In the genomic region with DNA sequence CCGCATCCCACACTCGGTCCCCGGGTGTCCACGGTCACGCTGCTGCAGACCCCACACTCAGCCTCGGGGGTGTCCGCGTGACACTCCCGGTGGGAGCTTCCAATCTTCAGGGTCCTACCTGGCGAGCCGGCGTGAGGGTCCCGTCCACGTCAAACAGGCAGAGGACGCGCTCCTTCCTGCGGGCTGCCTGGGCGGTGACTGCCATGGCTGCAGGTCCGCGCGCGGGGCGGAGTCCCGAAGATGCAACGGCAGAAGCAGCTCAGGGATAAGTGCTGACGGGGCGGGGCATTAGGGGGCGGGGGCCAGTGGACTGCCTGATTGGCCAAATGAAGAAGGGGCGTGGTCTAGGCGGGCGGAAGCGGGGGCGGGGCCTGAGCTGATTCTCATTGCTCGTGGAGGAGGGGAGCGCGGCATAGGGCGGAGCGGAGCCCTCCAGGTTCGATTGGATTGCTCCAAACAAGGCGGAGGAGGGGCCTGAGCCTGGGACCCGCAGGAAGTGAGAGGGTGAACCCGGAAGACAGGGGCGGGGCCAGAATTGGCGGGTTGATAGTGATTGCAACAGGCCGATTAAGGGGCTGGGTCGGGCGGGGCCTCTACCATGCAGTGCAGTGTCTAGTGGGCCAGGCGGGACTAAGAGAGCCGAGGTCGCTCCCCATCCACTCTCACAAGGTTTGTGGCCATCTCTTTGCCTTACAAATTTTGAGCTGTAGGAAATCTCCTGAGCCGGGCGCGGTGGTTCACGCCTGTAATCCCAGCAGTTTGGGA, we compare ENCODE assay signal across 1 cellular context.
A peak's percentile ranks its signal among the peaks of the same experiment; 100 is the strongest.
TF ChIP-seq lines count a peak whose summit lies in the region.

Gene PMM1, minus strand, starts transcription at position 240 of the 765 bp plus-strand sequence. Its CDS starts 35 bp downstream, at position 205.

TF ChIP-seq in HepG2, 621 proteins besides CTCF, POLR2A, EP300 and RAD21 (continued from another document and continues in another):
- TF ChIP-seq PAXIP1 (CRISPR knock-in tag; conservative IDR thresholded peaks at IDR 0.05) (peak; percentile 22; the same call in 1 of the 2 replicates), HOXA3 (CRISPR knock-in tag; IDR thresholded peaks at IDR 0.05) (peak; percentile 32), HMGXB4 (CRISPR knock-in tag; IDR thresholded peaks at IDR 0.05; ENCODE audit: borderline replicate concordance in 1 of 2, low read depth in 1 of 2) (peak in 1 of 2 experiments; percentile 55; a peak in 1 of 4 replicates), NFIC (IDR thresholded peaks at IDR 0.05; ENCODE audit: low read length) (no peak), PHF21A (CRISPR knock-in tag; IDR thresholded peaks at IDR 0.05) (0 out of 2 replicates have a peak, but pooled peaks have one; percentile 58), FOXO1 (CRISPR knock-in tag; IDR thresholded peaks at IDR 0.05) (0 out of 2 replicates have a peak, but pooled peaks have one; percentile 36), ZNF670 (CRISPR knock-in tag; IDR thresholded peaks at IDR 0.05; ENCODE audit: borderline replicate concordance) (0 out of 2 replicates have a peak, but pooled peaks have one; percentile 41), ZNF101 (CRISPR knock-in tag; IDR thresholded peaks at IDR 0.05; ENCODE audit: borderline replicate concordance, low read depth) (no peak), ZBTB1 (CRISPR knock-in tag; IDR thresholded peaks at IDR 0.05; ENCODE audit: borderline replicate concordance) (no peak), GATAD2A (CRISPR knock-in tag; IDR thresholded peaks at IDR 0.05) (peak; percentile 19; the same call in 1 of the 2 replicates), ZBTB49 (CRISPR knock-in tag; IDR thresholded peaks at IDR 0.05; ENCODE audit: borderline replicate concordance) (no peak), SRF (IDR thresholded peaks at IDR 0.05; ENCODE audit: low read depth, low read length) (peak; percentile 37; the same call in 1 of the 2 replicates), GZF1 (CRISPR knock-in tag; IDR thresholded peaks at IDR 0.05) (0 out of 2 replicates have a peak, but pooled peaks have one; percentile 71), ZNF691 (CRISPR knock-in tag; IDR thresholded peaks at IDR 0.05; ENCODE audit: borderline replicate concordance, low read depth) (0 out of 2 replicates have a peak, but pooled peaks have one; percentile 19), ZSCAN29 (CRISPR knock-in tag; conservative IDR thresholded peaks at IDR 0.05) (0 out of 2 replicates have a peak, but pooled peaks have one; percentile 63), NCOA2 (CRISPR knock-in tag; IDR thresholded peaks at IDR 0.05) (no peak), CBX2 (IDR thresholded peaks at IDR 0.05; ENCODE audit: low read depth, low read length) (no peak), CBX2 (CRISPR knock-in tag; IDR thresholded peaks at IDR 0.05; ENCODE audit: low read depth) (no peak), ZNF709 (CRISPR knock-in tag; IDR thresholded peaks at IDR 0.05) (no peak; the same call in 1 of the 2 replicates), BRD4 (CRISPR knock-in tag; IDR thresholded peaks at IDR 0.05) (no peak), CHCHD3 (CRISPR knock-in tag; IDR thresholded peaks at IDR 0.05) (0 out of 2 replicates have a peak, but pooled peaks have one; percentile 64), ZNF556 (CRISPR knock-in tag; IDR thresholded peaks at IDR 0.05; ENCODE audit: borderline replicate concordance) (peak; percentile 69; the same call in 1 of the 2 replicates), XRCC5 (optimal IDR thresholded peaks at IDR 0.05; ENCODE audit: low read length) (peak; percentile 18), CBFB (CRISPR knock-in tag; IDR thresholded peaks at IDR 0.05) (no peak), SSRP1 (CRISPR knock-in tag; IDR thresholded peaks at IDR 0.05) (no peak), ARHGAP35 (CRISPR knock-in tag; IDR thresholded peaks at IDR 0.05; ENCODE audit: borderline replicate concordance) (peak; percentile 57; the same call in 1 of the 2 replicates), HOXD1 (CRISPR knock-in tag; IDR thresholded peaks at IDR 0.05) (peak; percentile 50; the same call in 1 of the 2 replicates), ATF4 (CRISPR knock-in tag; IDR thresholded peaks at IDR 0.05) (peak in 1 of 2 experiments; percentile 70; a peak in 2 of 4 replicates), ISL2 (CRISPR knock-in tag; IDR thresholded peaks at IDR 0.05) (0 out of 2 replicates have a peak, but pooled peaks have one; percentile 6), ZBTB39 (CRISPR knock-in tag; IDR thresholded peaks at IDR 0.05) (0 out of 2 replicates have a peak, but pooled peaks have one; percentile 12)
- TF ChIP-seq, protein P1, sequence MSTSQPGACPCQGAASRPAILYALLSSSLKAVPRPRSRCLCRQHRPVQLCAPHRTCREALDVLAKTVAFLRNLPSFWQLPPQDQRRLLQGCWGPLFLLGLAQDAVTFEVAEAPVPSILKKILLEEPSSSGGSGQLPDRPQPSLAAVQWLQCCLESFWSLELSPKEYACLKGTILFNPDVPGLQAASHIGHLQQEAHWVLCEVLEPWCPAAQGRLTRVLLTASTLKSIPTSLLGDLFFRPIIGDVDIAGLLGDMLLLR (CRISPR knock-in tag; IDR thresholded peaks at IDR 0.05), result 0 out of 2 replicates have a peak, but pooled peaks have one; percentile 49
- TF ChIP-seq, protein P2, sequence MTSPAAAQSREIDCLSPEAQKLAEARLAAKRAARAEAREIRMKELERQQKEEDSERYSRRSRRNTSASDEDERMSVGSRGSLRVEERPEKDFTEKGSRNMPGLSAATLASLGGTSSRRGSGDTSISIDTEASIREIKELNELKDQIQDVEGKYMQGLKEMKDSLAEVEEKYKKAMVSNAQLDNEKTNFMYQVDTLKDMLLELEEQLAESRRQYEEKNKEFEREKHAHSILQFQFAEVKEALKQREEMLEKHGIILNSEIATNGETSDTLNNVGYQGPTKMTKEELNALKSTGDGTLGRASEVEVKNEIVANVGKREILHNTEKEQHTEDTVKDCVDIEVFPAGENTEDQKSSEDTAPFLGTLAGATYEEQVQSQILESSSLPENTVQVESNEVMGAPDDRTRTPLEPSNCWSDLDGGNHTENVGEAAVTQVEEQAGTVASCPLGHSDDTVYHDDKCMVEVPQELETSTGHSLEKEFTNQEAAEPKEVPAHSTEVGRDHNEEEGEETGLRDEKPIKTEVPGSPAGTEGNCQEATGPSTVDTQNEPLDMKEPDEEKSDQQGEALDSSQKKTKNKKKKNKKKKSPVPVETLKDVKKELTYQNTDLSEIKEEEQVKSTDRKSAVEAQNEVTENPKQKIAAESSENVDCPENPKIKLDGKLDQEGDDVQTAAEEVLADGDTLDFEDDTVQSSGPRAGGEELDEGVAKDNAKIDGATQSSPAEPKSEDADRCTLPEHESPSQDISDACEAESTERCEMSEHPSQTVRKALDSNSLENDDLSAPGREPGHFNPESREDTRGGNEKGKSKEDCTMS (CRISPR knock-in tag; conservative IDR thresholded peaks at IDR 0.05), result no peak
